8 cellular contexts compared by ENCODE assay signal in genomic region chr18:623760-624620, GRCh38. TPM values are rescaled to one million over a fixed set of nuclear protein-coding genes. Genes with fewer than 3 reads are reported as not detected.
DNase-seq lines count a peak whose midpoint lies in the region; ATAC-seq and TF ChIP-seq lines count a peak whose summit lies in the region.

No MANE protein-coding gene starts in this region.

- CTCF ChIA-PET in naive thymus-derived CD4-positive, alpha-beta T cell (lab: Charles Lee), result interaction anchor here (0.8 to 3.2 kb wide), 8 partner anchors 16 to 1918 kb away, joined by 3 to 14 read pairs (median 4); no protein-coding TSS in a partner anchor

- TF ChIP-seq CTCF in GM12865 (IDR thresholded peaks at IDR 0.05; ENCODE audit: insufficient read depth, low read depth, low read length, missing control alignments) (peak; percentile 68), epithelial cell of proximal tubule (conservative IDR thresholded peaks at IDR 0.05; ENCODE audit: low read depth, low read length) (peak; percentile 77)

- POLR2A ChIA-PET in naive thymus-derived CD4-positive, alpha-beta T cell (lab: Charles Lee), result interaction anchor here (0.7 kb wide), 1 partner anchor 215 kb away, joined by 4 read pairs; no protein-coding TSS in a partner anchor

- no peaks in the 10 kb centered on the region for H3K27me3 ChIP-seq in naive thymus-derived CD4-positive, alpha-beta T cell (ENCODE audit: control insufficient read depth in 2 of 2, insufficient read depth in 2 of 2, low read length in 2 of 2)

- peak; percentile 83 for DNase-seq in GM12865 (ENCODE audit: low read depth)
- DNase-seq in NOMO-1 treated with dmso at 0.1 percent for 144 hours (lab: John Stamatoyannopoulos, UW; ENCODE audit: unreplicated experiment), result peak; percentile 12
- DNase-seq in activated CD8-positive, alpha-beta memory T cell treated with anti-CD3 and anti-CD28 coated beads, Interleukin-2, amount 50 U/mL, for 1 hour (ENCODE audit: extremely low read depth), result peak; percentile 24
- DNase-seq in epithelial cell of proximal tubule (ENCODE audit: low read depth), result peak; percentile 26
- peak; percentile 10 to 59 (median 37) for DNase-seq in naive thymus-derived CD4-positive, alpha-beta T cell

- H3K27ac ChIP-seq in naive thymus-derived CD4-positive, alpha-beta T cell (ENCODE audit: low read depth, low read length), result no peak overlapping the region

- no peaks in the 10 kb centered on the region for H3K9me3 ChIP-seq in naive thymus-derived CD4-positive, alpha-beta T cell (ENCODE audit: control insufficient read depth in 2 of 3, low read length in 3 of 3)

- H3K4me3 ChIP-seq in GM12865 (ENCODE audit: low read depth, low read length) (no peak overlapping the region), epithelial cell of proximal tubule (ENCODE audit: low read depth, low read length) (no peak overlapping the region)
- no peak overlapping the region for H3K4me3 ChIP-seq in naive thymus-derived CD4-positive, alpha-beta T cell (ENCODE audit: low read length)

- H3K9me3 Mint-ChIP-seq in naive thymus-derived CD4-positive, alpha-beta T cell, result no peaks in the 10 kb centered on the region
- no peaks in the 10 kb centered on the region for H3K9me3 Mint-ChIP-seq in stimulated activated memory B cell treated with anti-CD40 and anti-IgM and Interleukin-4, amounts not matched to agents 10 μg/mL and 1 μg/mL and 100 μg/mL, for 72 hours

- peaks cover 0 to 48% (median 5%) of the 10 kb centered on the region in 5 donors for H3K27me3 Mint-ChIP-seq in naive thymus-derived CD4-positive, alpha-beta T cell
- H3K27me3 Mint-ChIP-seq in stimulated activated memory B cell treated with anti-CD40 and anti-IgM and Interleukin-4, amounts not matched to agents 10 μg/mL and 1 μg/mL and 100 μg/mL, for 72 hours, result no peaks in the 10 kb centered on the region

- no peaks in the 10 kb centered on the region for H3K4me1 ChIP-seq in naive thymus-derived CD4-positive, alpha-beta T cell (ENCODE audit: control insufficient read depth in 2 of 2, insufficient read depth in 2 of 2, low read length in 2 of 2)

- H3K36me3 ChIP-seq in naive thymus-derived CD4-positive, alpha-beta T cell (ENCODE audit: control insufficient read depth in 2 of 3, insufficient read depth in 3 of 3, low read length in 3 of 3), result no peaks in the 10 kb centered on the region

- no peak overlapping the region for H3K27ac Mint-ChIP-seq in naive thymus-derived CD4-positive, alpha-beta T cell
- no peak overlapping the region for H3K27ac Mint-ChIP-seq in stimulated activated memory B cell treated with anti-CD40 and anti-IgM and Interleukin-4, amounts not matched to agents 10 μg/mL and 1 μg/mL and 100 μg/mL, for 72 hours

- H3K36me3 Mint-ChIP-seq in naive thymus-derived CD4-positive, alpha-beta T cell, result no peaks in the 10 kb centered on the region
- no peaks in the 10 kb centered on the region for H3K36me3 Mint-ChIP-seq in stimulated activated memory B cell treated with anti-CD40 and anti-IgM and Interleukin-4, amounts not matched to agents 10 μg/mL and 1 μg/mL and 100 μg/mL, for 72 hours

- intact Hi-C loops in naive thymus-derived CD4-positive, alpha-beta T cell (cut with micrococcal nuclease), result loop anchor here (1.0 to 10.0 kb wide), 8 partner anchors 35 to 1921 kb away; no protein-coding TSS in a partner anchor

- peaks cover 0 to 2% (median 0%) of the 10 kb centered on the region in 7 donors for H3K4me1 Mint-ChIP-seq in naive thymus-derived CD4-positive, alpha-beta T cell
- H3K4me1 Mint-ChIP-seq in stimulated activated memory B cell treated with anti-CD40 and anti-IgM and Interleukin-4, amounts not matched to agents 10 μg/mL and 1 μg/mL and 100 μg/mL, for 72 hours, result no peaks in the 10 kb centered on the region

- ATAC-seq in HG03432 (IDR thresholded peaks at IDR 0.05; ENCODE audit: unreplicated experiment) (peak; percentile 69), HG02938 (IDR thresholded peaks at IDR 0.05; ENCODE audit: unreplicated experiment) (no peak)
- peak; percentile 78 for ATAC-seq in naive thymus-derived CD4-positive, alpha-beta T cell
- ATAC-seq in stimulated activated memory B cell treated with anti-CD40 and anti-IgM and Interleukin-4, amounts not matched to agents 10 μg/mL and 1 μg/mL and 100 μg/mL, for 72 hours, result peak; percentile 49

- H3K4me3 Mint-ChIP-seq in naive thymus-derived CD4-positive, alpha-beta T cell, result no peak overlapping the region
- H3K4me3 Mint-ChIP-seq in stimulated activated memory B cell treated with anti-CD40 and anti-IgM and Interleukin-4, amounts not matched to agents 10 μg/mL and 1 μg/mL and 100 μg/mL, for 72 hours, result no peak overlapping the region

RNA-seq across cellular contexts. Expression of gene CLUL1, which starts 27.2 kb away (rescaled TPM):
- total RNA-seq in epithelial cell of proximal tubule, result 0.72 TPM in 1 of 2 replicates, not detected in the other
- total RNA-seq in naive thymus-derived CD4-positive, alpha-beta T cell, result under 1 TPM in 1 of 5 experiments, not detected in 4; 0.19 TPM
- polyA plus RNA-seq in naive thymus-derived CD4-positive, alpha-beta T cell, result under 1 TPM; 0.26 to 0.52 TPM

RNA-seq across cellular contexts. Expression of gene TYMS, which starts 33.5 kb away (rescaled TPM):
- 65.6 and 119 TPM in 2 replicates for total RNA-seq in epithelial cell of proximal tubule
- total RNA-seq in naive thymus-derived CD4-positive, alpha-beta T cell, result 100 to 1,000 TPM in 1 of 5 experiments, 1 to 10 TPM in 1, under 1 TPM in 1, not detected in 2; 0.85 to 241 (median 2.0) TPM
- not detected for polyA plus RNA-seq in naive thymus-derived CD4-positive, alpha-beta T cell

RNA-seq across cellular contexts. Expression of gene CETN1, which starts 43.8 kb away (rescaled TPM):
- not detected in 2 replicates for total RNA-seq in epithelial cell of proximal tubule
- total RNA-seq in naive thymus-derived CD4-positive, alpha-beta T cell, result not detected
- polyA plus RNA-seq in naive thymus-derived CD4-positive, alpha-beta T cell, result not detected

Comparison
In these comparisons a context has a peak if more than half of its experiments do, and no peak if none do; other contexts are left out.
1. DNase-seq: peak in every context shown above with its lines; median percentile 83 in GM12865; 37 in naive thymus-derived CD4-positive, alpha-beta T cell; 26 in epithelial cell of proximal tubule; 24 in activated CD8-positive, alpha-beta memory T cell treated with anti-CD3 and anti-CD28 coated beads, Interleukin-2, amount 50 U/mL, for 1 hour; 12 in NOMO-1 treated with dmso at 0.1 percent for 144 hours.